1 cellular context compared by ENCODE assay signal in the genomic region with DNA sequence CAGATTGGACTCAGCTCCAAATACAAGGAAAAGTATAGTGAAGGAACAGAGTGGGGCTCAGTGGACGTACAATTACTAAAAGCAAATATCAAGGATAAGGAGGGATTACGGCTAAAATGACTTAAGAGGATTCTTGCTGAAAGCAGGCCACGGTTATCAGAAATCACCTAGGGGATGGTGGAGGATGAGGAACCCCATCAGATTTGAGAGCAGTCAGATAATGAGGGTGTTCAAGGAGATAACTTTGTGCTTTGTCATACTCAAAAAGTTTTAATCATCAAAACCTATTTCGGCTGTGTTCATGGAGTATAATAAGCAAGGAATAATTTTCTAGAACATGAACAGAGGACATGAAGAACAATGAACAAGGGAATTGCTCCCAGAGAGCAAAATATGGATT.
TF ChIP-seq lines count a peak whose summit lies in the region.

No MANE protein-coding gene starts in this region.

TF ChIP-seq in GM23338, 12 proteins besides CTCF, POLR2A, EP300 and RAD21 (continued from another document):
- TF ChIP-seq STAT1 (IDR thresholded peaks at IDR 0.05; ENCODE audit: unreplicated experiment): no peak
